In the genomic region with DNA sequence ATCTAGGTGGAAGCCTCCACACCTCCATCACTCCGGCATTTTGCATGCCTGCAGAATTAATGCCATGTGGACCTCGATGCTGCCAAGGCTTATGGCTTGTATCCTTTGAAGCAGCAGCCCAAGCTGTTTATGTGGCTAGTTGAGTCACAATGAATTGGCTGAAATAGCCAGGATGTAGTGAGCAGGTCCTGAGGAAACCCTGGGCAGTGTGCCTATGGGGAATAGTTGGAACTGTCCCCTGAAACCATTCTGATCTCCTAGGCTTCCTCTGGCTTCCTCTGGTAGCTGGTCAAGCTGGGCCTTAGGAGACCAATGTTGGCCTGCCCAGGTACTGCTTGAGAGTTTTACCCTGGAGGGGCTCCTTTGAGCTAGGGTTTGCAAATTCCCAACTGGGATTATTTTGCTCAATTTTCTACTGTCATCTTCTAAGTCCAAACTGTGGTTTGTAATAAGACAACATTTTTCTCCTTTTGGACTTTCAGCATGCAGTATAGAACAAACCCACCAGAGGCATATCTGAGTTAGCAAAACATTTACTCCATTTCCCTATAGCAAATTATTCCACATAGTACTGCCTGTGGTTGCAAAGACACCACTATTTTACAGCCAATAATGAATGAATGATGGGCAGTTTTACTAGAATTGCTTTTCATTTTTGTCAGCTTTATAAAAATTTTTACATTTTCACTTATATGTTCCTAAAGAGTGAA, we compare ENCODE assay signal across 20 cellular contexts.
DNase-seq lines count a peak whose midpoint lies in the region; ATAC-seq and TF ChIP-seq lines count a peak whose summit lies in the region.
"Had no signal": no experiment of that assay in that cellular context is flagged by ENCODE, and none has a peak within 500 bp of the region (broad histone marks: within the 10 kb centered on the region; RNA-seq: fewer than 3 reads in every experiment).

No MANE protein-coding gene starts in this region.

- no peak overlapping the region for H3K4me3 Mint-ChIP-seq in activated T-cell treated with anti-CD3 and anti-CD28 coated beads, Interleukin-2, amount 50 U/mL, for 4 hours
- H3K4me3 Mint-ChIP-seq: brain; natural killer cell treated with Interleukin-12 subunit alpha and Interleukin-12 subunit beta and Interleukin-15 and Interleukin-18, amount 100 ng/mL, for 72 hours had no signal

- no peak overlapping the region for H3K4me3 ChIP-seq in body of pancreas
- H3K4me3 ChIP-seq: BLaER1, gastrocnemius medialis, GM12878, lower lobe of right lung, Peyer's patch had no signal

- H3K27me3 Mint-ChIP-seq in activated T-cell treated with anti-CD3 and anti-CD28 coated beads, Interleukin-2, amount 50 U/mL, for 4 hours (ENCODE audit: low read depth), result no peaks in the 10 kb centered on the region
- H3K27me3 Mint-ChIP-seq: brain; natural killer cell treated with Interleukin-12 subunit alpha and Interleukin-12 subunit beta and Interleukin-15 and Interleukin-18, amount 100 ng/mL, for 72 hours had no signal

- WGBS in body of pancreas, 2 donors, result 65 to 72% methylated on average over 2 of the region's 2 CpGs

- no peaks in the 10 kb centered on the region for H3K36me3 ChIP-seq in body of pancreas (replicated peaks in 1 of 2; ENCODE audit: insufficient read depth in 1 of 2, low read depth in 2 of 2)
- H3K36me3 ChIP-seq: BLaER1, gastrocnemius medialis, lower lobe of right lung, Peyer's patch had no signal

- peaks cover 5% of the 10 kb centered on the region for H3K9me3 Mint-ChIP-seq in activated T-cell treated with anti-CD3 and anti-CD28 coated beads, Interleukin-2, amount 50 U/mL, for 4 hours

- DNase-seq in AG09319 (ENCODE audit: extremely low read depth, low read depth) (peak; percentile 67), HCEC 1CT (peak; percentile 23), body of pancreas (peak in 1 of 4 donors; percentile 25), medulla oblongata (ENCODE audit: extremely low spot score) (peak; percentile 20), NCI-H1105 treated with DMSO at 0.1 percent for 48 hours (lab: John Stamatoyannopoulos, UW) (no peak), activated gamma-delta T cell treated with Interleukin-2 at 50 U/mL for 16 hours (no peak)
- no peak for DNase-seq in activated T-cell treated with anti-CD3 and anti-CD28 coated beads, Interleukin-2, amount 50 U/mL, for 4 hours
- DNase-seq: gastrocnemius medialis, lower lobe of right lung, MV-4-11, NCI-H2081 treated with DMSO at 0.1 percent for 48 hours, NCI-H69, Peyer's patch, SW 1271 had no signal

- H3K36me3 Mint-ChIP-seq in activated T-cell treated with anti-CD3 and anti-CD28 coated beads, Interleukin-2, amount 50 U/mL, for 4 hours (ENCODE audit: insufficient read depth), result peaks cover 44% of the 10 kb centered on the region
- H3K36me3 Mint-ChIP-seq: brain had no signal

- TF ChIP-seq POLR2A in body of pancreas (IDR thresholded peaks at IDR 0.05), result no peak

- no peaks in the 10 kb centered on the region for H3K27me3 ChIP-seq in body of pancreas
- H3K27me3 ChIP-seq: BLaER1, gastrocnemius medialis, Peyer's patch had no signal

- H3K4me1 Mint-ChIP-seq in activated T-cell treated with anti-CD3 and anti-CD28 coated beads, Interleukin-2, amount 50 U/mL, for 4 hours (ENCODE audit: low read depth), result peaks cover 7% of the 10 kb centered on the region
- H3K4me1 Mint-ChIP-seq: brain had no signal

- ATAC-seq in body of pancreas (no peak), GM18867 (IDR thresholded peaks at IDR 0.05; ENCODE audit: unreplicated experiment) (no peak)
- no peak for ATAC-seq in activated T-cell treated with anti-CD3 and anti-CD28 coated beads, Interleukin-2, amount 50 U/mL, for 4 hours
- ATAC-seq: gastrocnemius medialis; GM12878; natural killer cell treated with Interleukin-12 subunit alpha and Interleukin-12 subunit beta and Interleukin-15 and Interleukin-18, amount 100 ng/mL, for 72 hours had no signal

- TF ChIP-seq CTCF in AG09319 (IDR thresholded peaks at IDR 0.05; ENCODE audit: low read depth, low read length), result no peak
- TF ChIP-seq CTCF in body of pancreas (IDR thresholded peaks at IDR 0.05), result peak in 2 of 7 experiments; percentile 5 to 6

- intact Hi-C loops in body of pancreas (cut with DNase I), result no loop called here

- peak overlapping the region; percentile 63 to 66 (median 65) for H3K27ac ChIP-seq in body of pancreas
- H3K27ac ChIP-seq: BLaER1, gastrocnemius medialis, lower lobe of right lung, Peyer's patch, VCaP had no signal

- H3K4me1 ChIP-seq in body of pancreas, result peaks cover 66% of the 10 kb centered on the region
- H3K4me1 ChIP-seq: BLaER1, gastrocnemius medialis, lower lobe of right lung, Peyer's patch had no signal

- H3K9me3 ChIP-seq in body of pancreas, result no peaks in the 10 kb centered on the region
- H3K9me3 ChIP-seq: gastrocnemius medialis, Peyer's patch had no signal

Comparison
In these comparisons a context has a peak if more than half of its experiments do, and no peak if none do; other contexts are left out.
1. DNase-seq: peak in AG09319 (single experiment), HCEC 1CT (single experiment) and medulla oblongata (single experiment); none in activated T-cell treated with anti-CD3 and anti-CD28 coated beads, Interleukin-2, amount 50 U/mL, for 4 hours (single experiment), NCI-H1105 treated with DMSO at 0.1 percent for 48 hours (single experiment) and activated gamma-delta T cell treated with Interleukin-2 at 50 U/mL for 16 hours (single experiment).